39 cellular contexts compared by ENCODE assay signal in the genomic region with DNA sequence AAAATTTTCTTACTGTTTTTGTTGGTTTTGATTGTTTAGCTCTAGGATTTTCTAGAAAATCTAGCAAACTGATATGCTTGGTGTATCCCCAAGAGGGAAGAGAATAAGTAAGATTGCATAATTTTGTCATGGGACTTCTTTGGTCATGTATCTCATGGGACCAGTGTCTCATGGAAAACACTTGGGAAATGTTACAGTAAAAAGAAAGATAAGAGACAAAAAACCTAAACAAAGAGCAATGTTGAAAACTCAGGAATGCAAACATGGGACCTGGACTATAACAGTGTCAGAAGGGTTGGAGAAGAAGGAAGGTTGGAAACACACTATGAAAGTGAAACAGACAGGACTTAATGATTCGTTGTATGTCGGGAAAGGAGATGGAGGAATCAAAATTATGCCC.
"Had no signal": no experiment of that assay in that cellular context is flagged by ENCODE, and none has a peak within 500 bp of the region (broad histone marks: within the 10 kb centered on the region; RNA-seq: fewer than 3 reads in every experiment).

No MANE protein-coding gene starts in this region.

- H3K27ac ChIP-seq: adrenal gland, ascending aorta, body of pancreas, brain microvascular endothelial cell, breast epithelium, cardiac muscle cell had no signal

- H3K4me3 Mint-ChIP-seq: activated naive CD4-positive, alpha-beta T cell treated with anti-CD3 and anti-CD28 coated beads for 36 hours; activated naive CD4-positive, alpha-beta T cell treated with anti-CD3 and anti-CD28 coated beads, Interleukin-2, amount 10 ng/mL, durations not matched to agents 7 days and 5 days; activated naive CD4-positive, alpha-beta T cell treated with anti-CD3 and anti-CD28 coated beads, Interleukin-2, amount 50 U/mL, for 24 hours; activated naive CD8-positive, alpha-beta T cell; activated naive CD8-positive, alpha-beta T cell treated with anti-CD3 and anti-CD28 coated beads for 36 hours; activated naive CD8-positive, alpha-beta T cell treated with anti-CD3 and anti-CD28 coated beads, Interleukin-2, amount 10 ng/mL, durations not matched to agents 7 days and 5 days; activated naive CD8-positive, alpha-beta T cell treated with anti-CD3 and anti-CD28 coated beads, Interleukin-2, amount 50 U/mL, for 24 hours; activated T-cell treated with anti-CD3 and anti-CD28 coated beads, Interleukin-2, amount 50 U/mL, for 24 hours; activated T-cell treated with anti-CD3 and anti-CD28 coated beads, Interleukin-2, amount 50 U/mL, for 4 hours; activated T-cell treated with anti-CD3 and anti-CD28 coated beads, Interleukin-2, amount 50 U/mL, for 72 hours; activated T-helper 1 cell treated with anti-CD3 and anti-CD28 coated beads, Interleukin-12 subunit alpha, Interleukin-12 subunit beta, Interleukin-2, Interleukin-4 antibody, amounts not matched to agents 30 ng/mL and 10 ng/mL and 1 ng/mL, durations not matched to agents 14 hours and 24 hours and 36 hours; activated T-helper 17 cell treated with anti-CD3 and anti-CD28 coated beads, Interleukin-2, amount 50 U/mL, for 72 hours; brain; central memory CD8-positive, alpha-beta T cell had no signal

- H3K4me1 ChIP-seq: adrenal gland, ascending aorta, body of pancreas, breast epithelium had no signal

- ATAC-seq: activated naive CD4-positive, alpha-beta T cell treated with anti-CD3 and anti-CD28 coated beads, Interleukin-2, amount 50 U/mL, for 72 hours; activated naive CD8-positive, alpha-beta T cell treated with anti-CD3 and anti-CD28 coated beads, Interleukin-2, amount 50 U/mL, for 24 hours; activated T-cell treated with anti-CD3 and anti-CD28 coated beads, Interleukin-2, amount 50 U/mL, for 4 hours; activated T-cell treated with anti-CD3 and anti-CD28 coated beads, Interleukin-2, amount 50 U/mL, for 72 hours; activated T-helper 17 cell treated with anti-CD3 and anti-CD28 coated beads, Interleukin-2, amount 50 U/mL, for 72 hours; body of pancreas had no signal

- H3K4me3 ChIP-seq: adrenal gland, ascending aorta, body of pancreas, breast epithelium, cardiac muscle cell had no signal

- H3K36me3 ChIP-seq: adrenal gland, ascending aorta, brain microvascular endothelial cell, breast epithelium, cardiac muscle cell had no signal

- H3K27me3 ChIP-seq: adrenal gland, ascending aorta, body of pancreas, brain microvascular endothelial cell, breast epithelium, cardiac muscle cell had no signal

- DNase-seq: activated effector memory CD4-positive, alpha-beta T cell treated with anti-CD3 and anti-CD28 coated beads, Interleukin-2, amount 50 U/mL, for 16 hours; activated effector memory CD4-positive, alpha-beta T cell treated with Interleukin-2 at 50 U/mL for 16 hours; activated gamma-delta T cell; activated gamma-delta T cell treated with Interleukin-2 at 50 U/mL for 16 hours; activated naive CD4-positive, alpha-beta T cell; activated naive CD4-positive, alpha-beta T cell treated with anti-CD3 and anti-CD28 coated beads for 36 hours; activated naive CD4-positive, alpha-beta T cell treated with anti-CD3 and anti-CD28 coated beads, Interleukin-2, amount 10 ng/mL, durations not matched to agents 7 days and 5 days; activated naive CD4-positive, alpha-beta T cell treated with anti-CD3 and anti-CD28 coated beads, Interleukin-2, amount 50 U/mL, for 16 hours; activated naive CD4-positive, alpha-beta T cell treated with Interleukin-2 at 50 U/mL for 16 hours; activated naive CD8-positive, alpha-beta T cell treated with anti-CD3 and anti-CD28 coated beads for 36 hours; activated naive CD8-positive, alpha-beta T cell treated with anti-CD3 and anti-CD28 coated beads, Interleukin-2, amount 10 ng/mL, durations not matched to agents 7 days and 5 days; activated naive CD8-positive, alpha-beta T cell treated with anti-CD3 and anti-CD28 coated beads, Interleukin-2, amount 50 U/mL, for 24 hours; activated T-cell treated with anti-CD3 and anti-CD28 coated beads for 4 hours; activated T-cell treated with anti-CD3 and anti-CD28 coated beads, Interleukin-2, amount 50 U/mL, for 1 hour; activated T-cell treated with anti-CD3 and anti-CD28 coated beads, Interleukin-2, amount 50 U/mL, for 24 hours; activated T-cell treated with anti-CD3 and anti-CD28 coated beads, Interleukin-2, amount 50 U/mL, for 4 hours; activated T-cell treated with anti-CD3 and anti-CD28 coated beads, Interleukin-2, amount 50 U/mL, for 48 hours; activated T-cell treated with anti-CD3 and anti-CD28 coated beads, Interleukin-2, amount 50 U/mL, for 72 hours; adrenal gland; amniotic stem cell; amygdala; anterior cingulate cortex; aorta; body of pancreas; brain microvascular endothelial cell; caudate nucleus; central memory CD4-positive, alpha-beta T cell; cerebellar nuclear complex had no signal

- H3K4me1 Mint-ChIP-seq: brain had no signal

- H3K9me3 Mint-ChIP-seq: activated naive CD4-positive, alpha-beta T cell treated with anti-CD3 and anti-CD28 coated beads for 36 hours; activated T-cell treated with anti-CD3 and anti-CD28 coated beads, Interleukin-2, amount 50 U/mL, for 24 hours; activated T-cell treated with anti-CD3 and anti-CD28 coated beads, Interleukin-2, amount 50 U/mL, for 4 hours; brain; central memory CD8-positive, alpha-beta T cell had no signal

- H3K9me3 ChIP-seq: adrenal gland, ascending aorta, body of pancreas, breast epithelium had no signal

- H3K36me3 Mint-ChIP-seq: activated naive CD4-positive, alpha-beta T cell treated with anti-CD3 and anti-CD28 coated beads, Interleukin-2, amount 10 ng/mL, durations not matched to agents 7 days and 5 days; activated naive CD4-positive, alpha-beta T cell treated with anti-CD3 and anti-CD28 coated beads, Interleukin-2, amount 50 U/mL, for 24 hours; activated naive CD8-positive, alpha-beta T cell treated with anti-CD3 and anti-CD28 coated beads for 36 hours; brain had no signal

- H3K27ac Mint-ChIP-seq: activated naive CD4-positive, alpha-beta T cell treated with anti-CD3 and anti-CD28 coated beads for 36 hours; activated naive CD4-positive, alpha-beta T cell treated with anti-CD3 and anti-CD28 coated beads, Interleukin-2, amount 10 ng/mL, durations not matched to agents 7 days and 5 days; activated naive CD4-positive, alpha-beta T cell treated with anti-CD3 and anti-CD28 coated beads, Interleukin-2, amount 50 U/mL, for 24 hours; activated naive CD4-positive, alpha-beta T cell treated with anti-CD3 and anti-CD28 coated beads, Interleukin-2, amount 50 U/mL, for 72 hours; activated naive CD8-positive, alpha-beta T cell; activated naive CD8-positive, alpha-beta T cell treated with anti-CD3 and anti-CD28 coated beads for 36 hours; activated naive CD8-positive, alpha-beta T cell treated with anti-CD3 and anti-CD28 coated beads, Interleukin-2, amount 10 ng/mL, durations not matched to agents 7 days and 5 days; activated naive CD8-positive, alpha-beta T cell treated with anti-CD3 and anti-CD28 coated beads, Interleukin-2, amount 50 U/mL, for 24 hours; activated T-cell treated with anti-CD3 and anti-CD28 coated beads, Interleukin-2, amount 50 U/mL, for 24 hours; activated T-cell treated with anti-CD3 and anti-CD28 coated beads, Interleukin-2, amount 50 U/mL, for 72 hours; activated T-helper 1 cell treated with anti-CD3 and anti-CD28 coated beads, Interleukin-12 subunit alpha, Interleukin-12 subunit beta, Interleukin-2, Interleukin-4 antibody, amounts not matched to agents 30 ng/mL and 10 ng/mL and 1 ng/mL, durations not matched to agents 14 hours and 24 hours and 36 hours; activated T-helper 17 cell treated with anti-CD3 and anti-CD28 coated beads, Interleukin-2, amount 50 U/mL, for 72 hours; activated T-helper 2 cell treated with anti-CD3 and anti-CD28 coated beads, Interferon-gamma antibody, Interleukin-2, Interleukin-4, amounts not matched to agents 10 μg/mL and 5 μg/mL and 100 μg/mL, durations not matched to agents 14 hours and 24 hours and 36 hours; brain had no signal
